Comparison of ENCODE assay signal across 1 cellular context in the genomic region with DNA sequence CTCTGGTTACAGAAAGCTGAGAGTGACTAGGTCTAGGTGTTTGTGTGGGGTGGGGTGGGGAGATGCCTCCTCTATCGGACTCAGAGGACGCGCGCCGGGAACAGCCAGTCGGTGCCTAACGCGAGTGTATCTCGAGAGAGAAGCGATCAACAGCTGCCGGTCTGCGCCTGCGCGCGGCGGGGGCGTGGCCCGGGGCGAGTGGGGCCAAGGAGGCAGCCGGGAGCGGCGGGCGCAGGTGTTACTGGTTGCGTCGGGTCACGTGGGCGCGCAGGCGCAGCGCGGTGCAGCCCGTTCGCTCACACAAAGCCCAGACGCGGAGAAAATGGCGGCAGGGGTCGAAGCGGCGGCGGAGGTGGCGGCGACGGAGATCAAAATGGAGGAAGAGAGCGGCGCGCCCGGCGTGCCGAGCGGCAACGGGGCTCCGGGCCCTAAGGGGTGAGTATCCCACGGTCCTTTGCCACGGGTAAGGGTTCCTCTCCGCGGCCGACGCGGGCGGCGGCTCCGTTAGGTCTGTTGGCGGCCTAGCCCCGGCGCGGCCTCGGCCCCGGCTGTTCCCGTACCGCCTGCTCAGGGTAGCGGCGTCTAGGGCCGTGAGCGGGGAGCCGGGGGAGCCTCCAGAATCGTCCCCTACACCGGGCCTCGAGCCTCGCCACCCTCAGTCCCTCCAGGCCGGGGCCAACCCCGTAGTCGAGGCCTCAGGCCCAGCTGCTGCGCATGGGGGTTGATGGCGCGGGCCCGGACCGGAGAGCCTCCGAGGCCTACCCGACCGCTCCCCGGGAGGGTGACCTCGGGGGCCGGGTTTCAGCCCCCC.
TF ChIP-seq lines count a peak whose summit lies in the region.

Gene HNRNPM (plus strand): TSS at position 299 of the 811 bp plus-strand sequence. CDS start 24 bp downstream, at position 323.

TF ChIP-seq in HepG2, 621 proteins besides CTCF, POLR2A, EP300 and RAD21 (continued from another document and continues in another):
- TF ChIP-seq, protein P1, sequence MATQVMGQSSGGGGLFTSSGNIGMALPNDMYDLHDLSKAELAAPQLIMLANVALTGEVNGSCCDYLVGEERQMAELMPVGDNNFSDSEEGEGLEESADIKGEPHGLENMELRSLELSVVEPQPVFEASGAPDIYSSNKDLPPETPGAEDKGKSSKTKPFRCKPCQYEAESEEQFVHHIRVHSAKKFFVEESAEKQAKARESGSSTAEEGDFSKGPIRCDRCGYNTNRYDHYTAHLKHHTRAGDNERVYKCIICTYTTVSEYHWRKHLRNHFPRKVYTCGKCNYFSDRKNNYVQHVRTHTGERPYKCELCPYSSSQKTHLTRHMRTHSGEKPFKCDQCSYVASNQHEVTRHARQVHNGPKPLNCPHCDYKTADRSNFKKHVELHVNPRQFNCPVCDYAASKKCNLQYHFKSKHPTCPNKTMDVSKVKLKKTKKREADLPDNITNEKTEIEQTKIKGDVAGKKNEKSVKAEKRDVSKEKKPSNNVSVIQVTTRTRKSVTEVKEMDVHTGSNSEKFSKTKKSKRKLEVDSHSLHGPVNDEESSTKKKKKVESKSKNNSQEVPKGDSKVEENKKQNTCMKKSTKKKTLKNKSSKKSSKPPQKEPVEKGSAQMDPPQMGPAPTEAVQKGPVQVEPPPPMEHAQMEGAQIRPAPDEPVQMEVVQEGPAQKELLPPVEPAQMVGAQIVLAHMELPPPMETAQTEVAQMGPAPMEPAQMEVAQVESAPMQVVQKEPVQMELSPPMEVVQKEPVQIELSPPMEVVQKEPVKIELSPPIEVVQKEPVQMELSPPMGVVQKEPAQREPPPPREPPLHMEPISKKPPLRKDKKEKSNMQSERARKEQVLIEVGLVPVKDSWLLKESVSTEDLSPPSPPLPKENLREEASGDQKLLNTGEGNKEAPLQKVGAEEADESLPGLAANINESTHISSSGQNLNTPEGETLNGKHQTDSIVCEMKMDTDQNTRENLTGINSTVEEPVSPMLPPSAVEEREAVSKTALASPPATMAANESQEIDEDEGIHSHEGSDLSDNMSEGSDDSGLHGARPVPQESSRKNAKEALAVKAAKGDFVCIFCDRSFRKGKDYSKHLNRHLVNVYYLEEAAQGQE (IDR thresholded peaks at IDR 0.05; ENCODE audit: borderline replicate concordance in 1 of 2, low read depth in 1 of 2, low read length in 2 of 2), result 0 out of 4 replicates have a peak, but pooled peaks of 1 of the 2 experiments have one; percentile 42
- TF ChIP-seq ZNF281 (CRISPR knock-in tag; IDR thresholded peaks at IDR 0.05; ENCODE audit: borderline replicate concordance) (no peak), ATM (IDR thresholded peaks at IDR 0.05; ENCODE audit: borderline replicate concordance) (no peak), SMYD3 (CRISPR knock-in tag; IDR thresholded peaks at IDR 0.05) (no peak), SALL2 (CRISPR knock-in tag; IDR thresholded peaks at IDR 0.05) (peak; percentile 43; the same call in 1 of the 2 replicates), ZIK1 (CRISPR knock-in tag; IDR thresholded peaks at IDR 0.05; ENCODE audit: borderline replicate concordance, low read depth) (peak; percentile 65; the same call in 1 of the 2 replicates), MBNL3 (CRISPR knock-in tag; conservative IDR thresholded peaks at IDR 0.05) (no peak), PHF21A (CRISPR knock-in tag; IDR thresholded peaks at IDR 0.05) (peak; percentile 77; the same call in 1 of the 2 replicates), NCOA5 (CRISPR knock-in tag; IDR thresholded peaks at IDR 0.05) (no peak), ZNF160 (CRISPR knock-in tag; IDR thresholded peaks at IDR 0.05) (peak; percentile 20; the same call in 1 of the 2 replicates), NFIB (CRISPR knock-in tag; IDR thresholded peaks at IDR 0.05; ENCODE audit: borderline replicate concordance) (0 out of 2 replicates have a peak, but pooled peaks have one; percentile 49), ZBTB38 (CRISPR knock-in tag; IDR thresholded peaks at IDR 0.05) (peak; percentile 84), ZBTB1 (CRISPR knock-in tag; IDR thresholded peaks at IDR 0.05; ENCODE audit: borderline replicate concordance) (no peak), ZEB1 (IDR thresholded peaks at IDR 0.05; ENCODE audit: insufficient replicate concordance, low read depth) (no peak), ZNF234 (CRISPR knock-in tag; conservative IDR thresholded peaks at IDR 0.05) (peak; percentile 98), JDP2 (CRISPR knock-in tag; IDR thresholded peaks at IDR 0.05; ENCODE audit: borderline replicate concordance) (no peak), HMGA1 (CRISPR knock-in tag; conservative IDR thresholded peaks at IDR 0.05) (no peak), ZNF766 (CRISPR knock-in tag; IDR thresholded peaks at IDR 0.05; ENCODE audit: borderline replicate concordance) (peak; percentile 76; the same call in 1 of the 2 replicates), NFRKB (IDR thresholded peaks at IDR 0.05) (no peak), ZNF431 (CRISPR knock-in tag; IDR thresholded peaks at IDR 0.05; ENCODE audit: borderline replicate concordance, low read depth) (peak; percentile 50; the same call in 1 of the 2 replicates), ZNF546 (CRISPR knock-in tag; conservative IDR thresholded peaks at IDR 0.05) (no peak; the same call in 1 of the 2 replicates), CBX5 (CRISPR knock-in tag; IDR thresholded peaks at IDR 0.05; ENCODE audit: borderline replicate concordance) (no peak), ZNF513 (CRISPR knock-in tag; conservative IDR thresholded peaks at IDR 0.05) (no peak), POLR2G (IDR thresholded peaks at IDR 0.05; ENCODE audit: low read depth, low read length) (peak; percentile 90), ATF7 (IDR thresholded peaks at IDR 0.05) (no peak), ATF7 (CRISPR knock-in tag; IDR thresholded peaks at IDR 0.05) (no peak), IKZF4 (CRISPR knock-in tag; IDR thresholded peaks at IDR 0.05; ENCODE audit: borderline replicate concordance, low read depth, not compliant biosample characterization) (peak; percentile 85), ZMYM2 (CRISPR knock-in tag; IDR thresholded peaks at IDR 0.05) (no peak), PAWR (CRISPR knock-in tag; IDR thresholded peaks at IDR 0.05; ENCODE audit: borderline replicate concordance) (no peak), MXI1 (IDR thresholded peaks at IDR 0.05; ENCODE audit: borderline replicate concordance, low read depth, low read length) (peak; percentile 78; the same call in 1 of the 3 replicates), ZNF574 (CRISPR knock-in tag; IDR thresholded peaks at IDR 0.05) (peak; percentile 75), ZNF790 (CRISPR knock-in tag; IDR thresholded peaks at IDR 0.05; ENCODE audit: borderline replicate concordance) (peak; percentile 89; the same call in 1 of the 2 replicates), ZNF607 (CRISPR knock-in tag; IDR thresholded peaks at IDR 0.05; ENCODE audit: borderline replicate concordance) (peak; percentile 97), WIZ (CRISPR knock-in tag; IDR thresholded peaks at IDR 0.05) (no peak), MYPOP (CRISPR knock-in tag; IDR thresholded peaks at IDR 0.05) (peak; percentile 61)
- TF ChIP-seq, protein P2, sequence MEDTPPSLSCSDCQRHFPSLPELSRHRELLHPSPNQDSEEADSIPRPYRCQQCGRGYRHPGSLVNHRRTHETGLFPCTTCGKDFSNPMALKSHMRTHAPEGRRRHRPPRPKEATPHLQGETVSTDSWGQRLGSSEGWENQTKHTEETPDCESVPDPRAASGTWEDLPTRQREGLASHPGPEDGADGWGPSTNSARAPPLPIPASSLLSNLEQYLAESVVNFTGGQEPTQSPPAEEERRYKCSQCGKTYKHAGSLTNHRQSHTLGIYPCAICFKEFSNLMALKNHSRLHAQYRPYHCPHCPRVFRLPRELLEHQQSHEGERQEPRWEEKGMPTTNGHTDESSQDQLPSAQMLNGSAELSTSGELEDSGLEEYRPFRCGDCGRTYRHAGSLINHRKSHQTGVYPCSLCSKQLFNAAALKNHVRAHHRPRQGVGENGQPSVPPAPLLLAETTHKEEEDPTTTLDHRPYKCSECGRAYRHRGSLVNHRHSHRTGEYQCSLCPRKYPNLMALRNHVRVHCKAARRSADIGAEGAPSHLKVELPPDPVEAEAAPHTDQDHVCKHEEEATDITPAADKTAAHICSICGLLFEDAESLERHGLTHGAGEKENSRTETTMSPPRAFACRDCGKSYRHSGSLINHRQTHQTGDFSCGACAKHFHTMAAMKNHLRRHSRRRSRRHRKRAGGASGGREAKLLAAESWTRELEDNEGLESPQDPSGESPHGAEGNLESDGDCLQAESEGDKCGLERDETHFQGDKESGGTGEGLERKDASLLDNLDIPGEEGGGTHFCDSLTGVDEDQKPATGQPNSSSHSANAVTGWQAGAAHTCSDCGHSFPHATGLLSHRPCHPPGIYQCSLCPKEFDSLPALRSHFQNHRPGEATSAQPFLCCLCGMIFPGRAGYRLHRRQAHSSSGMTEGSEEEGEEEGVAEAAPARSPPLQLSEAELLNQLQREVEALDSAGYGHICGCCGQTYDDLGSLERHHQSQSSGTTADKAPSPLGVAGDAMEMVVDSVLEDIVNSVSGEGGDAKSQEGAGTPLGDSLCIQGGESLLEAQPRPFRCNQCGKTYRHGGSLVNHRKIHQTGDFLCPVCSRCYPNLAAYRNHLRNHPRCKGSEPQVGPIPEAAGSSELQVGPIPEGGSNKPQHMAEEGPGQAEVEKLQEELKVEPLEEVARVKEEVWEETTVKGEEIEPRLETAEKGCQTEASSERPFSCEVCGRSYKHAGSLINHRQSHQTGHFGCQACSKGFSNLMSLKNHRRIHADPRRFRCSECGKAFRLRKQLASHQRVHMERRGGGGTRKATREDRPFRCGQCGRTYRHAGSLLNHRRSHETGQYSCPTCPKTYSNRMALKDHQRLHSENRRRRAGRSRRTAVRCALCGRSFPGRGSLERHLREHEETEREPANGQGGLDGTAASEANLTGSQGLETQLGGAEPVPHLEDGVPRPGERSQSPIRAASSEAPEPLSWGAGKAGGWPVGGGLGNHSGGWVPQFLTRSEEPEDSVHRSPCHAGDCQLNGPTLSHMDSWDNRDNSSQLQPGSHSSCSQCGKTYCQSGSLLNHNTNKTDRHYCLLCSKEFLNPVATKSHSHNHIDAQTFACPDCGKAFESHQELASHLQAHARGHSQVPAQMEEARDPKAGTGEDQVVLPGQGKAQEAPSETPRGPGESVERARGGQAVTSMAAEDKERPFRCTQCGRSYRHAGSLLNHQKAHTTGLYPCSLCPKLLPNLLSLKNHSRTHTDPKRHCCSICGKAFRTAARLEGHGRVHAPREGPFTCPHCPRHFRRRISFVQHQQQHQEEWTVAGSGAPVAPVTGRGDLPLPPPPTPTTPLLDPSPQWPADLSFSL (CRISPR knock-in tag; IDR thresholded peaks at IDR 0.05), result no peak
- TF ChIP-seq, protein P3, sequence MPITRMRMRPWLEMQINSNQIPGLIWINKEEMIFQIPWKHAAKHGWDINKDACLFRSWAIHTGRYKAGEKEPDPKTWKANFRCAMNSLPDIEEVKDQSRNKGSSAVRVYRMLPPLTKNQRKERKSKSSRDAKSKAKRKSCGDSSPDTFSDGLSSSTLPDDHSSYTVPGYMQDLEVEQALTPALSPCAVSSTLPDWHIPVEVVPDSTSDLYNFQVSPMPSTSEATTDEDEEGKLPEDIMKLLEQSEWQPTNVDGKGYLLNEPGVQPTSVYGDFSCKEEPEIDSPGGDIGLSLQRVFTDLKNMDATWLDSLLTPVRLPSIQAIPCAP (CRISPR knock-in tag; IDR thresholded peaks at IDR 0.05; ENCODE audit: low read depth), result no peak
